In genomic region chr5:68277427-68277826, GRCh38 we compare ENCODE assay signal across 16 cellular contexts.
A peak's percentile ranks its signal among the peaks of the same experiment; 100 is the strongest.
DNase-seq lines count a peak whose midpoint lies in the region; ATAC-seq and TF ChIP-seq lines count a peak whose summit lies in the region.
"Had no signal": no experiment of that assay in that cellular context is flagged by ENCODE, and none has a peak within 500 bp of the region (broad histone marks: within the 10 kb centered on the region; RNA-seq: fewer than 3 reads in every experiment).

No MANE protein-coding gene starts in this region.

- no peak overlapping the region for H3K4me3 Mint-ChIP-seq in CD8-positive, alpha-beta memory T cell
- H3K4me3 Mint-ChIP-seq: activated T-helper 1 cell treated with anti-CD3 and anti-CD28 coated beads, Interleukin-12 subunit alpha, Interleukin-12 subunit beta, Interleukin-2, Interleukin-4 antibody, amounts not matched to agents 30 ng/mL and 10 ng/mL and 1 ng/mL, durations not matched to agents 14 hours and 24 hours and 36 hours; CD14-positive monocyte; GM23338 had no signal

- in situ Hi-C loops in astrocyte of the cerebellum (cut with HindIII; ENCODE audit: low sequenced_read_pairs): no loop called here

- peak overlapping the region in 6 of 8 donors; percentile 52 to 96 (median 92) for H3K27ac Mint-ChIP-seq in CD8-positive, alpha-beta memory T cell
- H3K27ac Mint-ChIP-seq: activated T-helper 1 cell treated with anti-CD3 and anti-CD28 coated beads, Interleukin-12 subunit alpha, Interleukin-12 subunit beta, Interleukin-2, Interleukin-4 antibody, amounts not matched to agents 30 ng/mL and 10 ng/mL and 1 ng/mL, durations not matched to agents 14 hours and 24 hours and 36 hours; GM23338 had no signal

- H3K36me3 ChIP-seq in CD8-positive, alpha-beta memory T cell (ENCODE audit: insufficient read depth, low read length): peaks cover 27% of the 10 kb centered on the region
- H3K36me3 ChIP-seq in mucosa of descending colon (ENCODE audit: low read depth): no peaks in the 10 kb centered on the region
- H3K36me3 ChIP-seq in adrenal gland (replicated peaks in 1 of 2): peaks cover 0 to 68% of the 10 kb centered on the region in 2 donors

- H3K27me3 ChIP-seq in CD8-positive, alpha-beta memory T cell (ENCODE audit: insufficient read depth, low read length, poor library complexity, severe bottlenecking): no peaks in the 10 kb centered on the region
- no peaks in the 10 kb centered on the region for H3K27me3 ChIP-seq in adrenal gland
- H3K27me3 ChIP-seq: stomach had no signal

- H3K4me1 Mint-ChIP-seq in CD8-positive, alpha-beta memory T cell: peaks cover 79 to 89% (median 85%) of the 10 kb centered on the region in 3 donors
- H3K4me1 Mint-ChIP-seq: CD14-positive monocyte had no signal

- H3K9me3 Mint-ChIP-seq in CD8-positive, alpha-beta memory T cell: no peaks in the 10 kb centered on the region
- H3K9me3 Mint-ChIP-seq: activated T-helper 1 cell treated with anti-CD3 and anti-CD28 coated beads, Interleukin-12 subunit alpha, Interleukin-12 subunit beta, Interleukin-2, Interleukin-4 antibody, amounts not matched to agents 30 ng/mL and 10 ng/mL and 1 ng/mL, durations not matched to agents 14 hours and 24 hours and 36 hours; CD14-positive monocyte; GM23338 had no signal

- peaks cover 81% of the 10 kb centered on the region for H3K4me1 ChIP-seq in CD8-positive, alpha-beta memory T cell (ENCODE audit: insufficient read depth, low read length)
- H3K4me1 ChIP-seq in mucosa of descending colon (ENCODE audit: low read depth) (peaks cover 5% of the 10 kb centered on the region), adrenal gland (replicated peaks in 1 of 2) (peaks cover 0 to 24% of the 10 kb centered on the region in 2 donors)
- H3K4me1 ChIP-seq: parathyroid adenoma had no signal

- ATAC-seq in mucosa of descending colon: peak; percentile 69
- ATAC-seq in HG02642 (IDR thresholded peaks at IDR 0.05; ENCODE audit: poor library complexity, unreplicated experiment): no peak
- ATAC-seq: GM23338 had no signal

- H3K27ac ChIP-seq in CD8-positive, alpha-beta memory T cell (ENCODE audit: low read depth, low read length): no peak overlapping the region
- no peak overlapping the region for H3K27ac ChIP-seq in adrenal gland
- H3K27ac ChIP-seq: parathyroid adenoma, VCaP had no signal

- no peak for DNase-seq in CD8-positive, alpha-beta memory T cell
- DNase-seq in HT-29 (ENCODE audit: low spot score) (peak; percentile 64), astrocyte of the cerebellum (ENCODE audit: low read depth) (peak; percentile 51), mucosa of descending colon (no peak), adrenal gland (no peak), SKM-1 treated with dmso at 0.1 percent for 144 hours (lab: John Stamatoyannopoulos, UW; ENCODE audit: unreplicated experiment) (no peak), SK-N-DZ (ENCODE audit: low spot score) (no peak)
- DNase-seq: KG1; stimulated activated CD4-positive, alpha-beta T cell treated with anti-CD3 and anti-CD28 coated beads, Interleukin-2, amount 100 ng/mL, for 48 hours; stomach had no signal

- intact Hi-C loops in mucosa of descending colon (cut with DNase I, micrococcal nuclease) (no loop called here), adrenal gland (cut with DNase I) (no loop called here)

- TF ChIP-seq POLR2A in adrenal gland (IDR thresholded peaks at IDR 0.05): no peak

- H3K9me3 ChIP-seq in CD8-positive, alpha-beta memory T cell (ENCODE audit: low read length): no peaks in the 10 kb centered on the region
- no peaks in the 10 kb centered on the region for H3K9me3 ChIP-seq in mucosa of descending colon
- H3K9me3 ChIP-seq in adrenal gland (replicated peaks in 1 of 3): no peaks in the 10 kb centered on the region
- H3K9me3 ChIP-seq: stomach had no signal

- POLR2A ChIA-PET in CD8-positive, alpha-beta memory T cell (lab: Charles Lee): no interaction called here

- H3K4me3 ChIP-seq in CD8-positive, alpha-beta memory T cell (ENCODE audit: low read length): no peak overlapping the region
- H3K4me3 ChIP-seq in astrocyte of the cerebellum (ENCODE audit: low read depth, low read length) (no peak overlapping the region), mucosa of descending colon (no peak overlapping the region), adrenal gland (no peak overlapping the region)
- H3K4me3 ChIP-seq: GM23338, stomach had no signal

- no peaks in the 10 kb centered on the region for H3K27me3 Mint-ChIP-seq in CD8-positive, alpha-beta memory T cell

- TF ChIP-seq CTCF in astrocyte of the cerebellum (IDR thresholded peaks at IDR 0.05; ENCODE audit: low read depth, low read length, missing control alignments): no peak
- no peak for TF ChIP-seq CTCF in mucosa of descending colon (IDR thresholded peaks at IDR 0.05)
- TF ChIP-seq CTCF in adrenal gland (IDR thresholded peaks at IDR 0.05): no peak

- 83 to 92% (median 88%) methylated on average over 5 of the region's 5 CpGs for WGBS in adrenal gland, 4 donors

- peaks cover 37 to 87% (median 40%) of the 10 kb centered on the region in 3 donors for H3K36me3 Mint-ChIP-seq in CD8-positive, alpha-beta memory T cell

- CTCF ChIA-PET in CD8-positive, alpha-beta memory T cell (lab: Charles Lee): no interaction called here

Comparison
In these comparisons a context has a peak if more than half of its experiments do, and no peak if none do; other contexts are left out.
1. DNase-seq: peak in HT-29 (single experiment) and astrocyte of the cerebellum (single experiment); none in CD8-positive, alpha-beta memory T cell (0 of 5), mucosa of descending colon (0 of 3), adrenal gland (0 of 7), SKM-1 treated with dmso at 0.1 percent for 144 hours (single experiment) and SK-N-DZ (single experiment).